In genomic region chr17:8504460-8505207, GRCh38 we compare ENCODE assay signal across 1 cellular context.
TF ChIP-seq lines count a peak whose summit lies in the region.

No MANE protein-coding gene starts in this region.

TF ChIP-seq in GM23338, 12 proteins besides CTCF, POLR2A, EP300 and RAD21 (continued from another document):
- TF ChIP-seq ZNF462 (CRISPR knock-in tag; IDR thresholded peaks at IDR 0.05) (no peak), EZH2phosphoT487 (IDR thresholded peaks at IDR 0.05; ENCODE audit: unreplicated experiment) (no peak), NANOG (IDR thresholded peaks at IDR 0.05; ENCODE audit: borderline replicate concordance) (no peak)
TF ChIP-seq in GM23338: peak in this region for 0.
